In genomic region chr19:55591555-55591954, GRCh38 we compare ENCODE assay signal across 1 cellular context.
TF ChIP-seq lines count a peak whose summit lies in the region.

No MANE protein-coding gene starts in this region.

TF ChIP-seq in H1, 55 proteins besides CTCF, POLR2A, EP300 and RAD21:
- TF ChIP-seq YY1 (IDR thresholded peaks at IDR 0.05; ENCODE audit: low read depth, low read length) = no peak
- TF ChIP-seq SRF (IDR thresholded peaks at IDR 0.05; ENCODE audit: low read depth, low read length) = no peak
- TF ChIP-seq PHF8 (conservative IDR thresholded peaks at IDR 0.05; ENCODE audit: low read depth, low read length) = no peak
- no peak for TF ChIP-seq TEAD4 (IDR thresholded peaks at IDR 0.05; ENCODE audit: low read depth, low read length)
- TF ChIP-seq KDM4A (IDR thresholded peaks at IDR 0.05; ENCODE audit: low read depth, low read length, severe bottlenecking) = no peak
- peak; percentile 74 for TF ChIP-seq SIX5 (IDR thresholded peaks at IDR 0.05; ENCODE audit: low read depth, low read length)
- 0 out of 2 replicates have a peak, but pooled peaks have one; percentile 54 for TF ChIP-seq SP1 (IDR thresholded peaks at IDR 0.05; ENCODE audit: low read depth, low read length)
- peak; percentile 42 for TF ChIP-seq POLR2AphosphoS5 (IDR thresholded peaks at IDR 0.05; ENCODE audit: low read depth, low read length)
- TF ChIP-seq JUND (IDR thresholded peaks at IDR 0.05; ENCODE audit: low read length) = peak; percentile 95
- no peak for TF ChIP-seq POU5F1 (IDR thresholded peaks at IDR 0.05; ENCODE audit: low read depth, low read length)
- TF ChIP-seq MAX (IDR thresholded peaks at IDR 0.05) = peak; percentile 35; the same call in 1 of the 2 replicates
- TF ChIP-seq CHD1 (IDR thresholded peaks at IDR 0.05; ENCODE audit: low read depth, low read length) = peak; percentile 94
- TF ChIP-seq, protein P1, sequence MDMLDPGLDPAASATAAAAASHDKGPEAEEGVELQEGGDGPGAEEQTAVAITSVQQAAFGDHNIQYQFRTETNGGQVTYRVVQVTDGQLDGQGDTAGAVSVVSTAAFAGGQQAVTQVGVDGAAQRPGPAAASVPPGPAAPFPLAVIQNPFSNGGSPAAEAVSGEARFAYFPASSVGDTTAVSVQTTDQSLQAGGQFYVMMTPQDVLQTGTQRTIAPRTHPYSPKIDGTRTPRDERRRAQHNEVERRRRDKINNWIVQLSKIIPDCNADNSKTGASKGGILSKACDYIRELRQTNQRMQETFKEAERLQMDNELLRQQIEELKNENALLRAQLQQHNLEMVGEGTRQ (IDR thresholded peaks at IDR 0.05; ENCODE audit: low read length) = no peak
TF ChIP-seq in H1: peak in this region for 6.
